Comparison of ENCODE assay signal across 18 cellular contexts in genomic region chr2:201248288-201248844, GRCh38.
DNase-seq lines count a peak whose midpoint lies in the region; ATAC-seq and TF ChIP-seq lines count a peak whose summit lies in the region.
"Had no signal": no experiment of that assay in that cellular context is flagged by ENCODE, and none has a peak within 500 bp of the region (broad histone marks: within the 10 kb centered on the region; RNA-seq: fewer than 3 reads in every experiment).

No MANE protein-coding gene starts in this region.

- H3K79me2 ChIP-seq in DND-41 (ENCODE audit: insufficient read depth, low read length) (peaks cover 57% of the 10 kb centered on the region), KMS-11 (ENCODE audit: insufficient read depth, low read depth) (peaks cover 11% of the 10 kb centered on the region)

- no peak for ATAC-seq in DND-41 (ENCODE audit: insufficient read depth, low read depth)
- peak; percentile 57 for ATAC-seq in GM18867 (IDR thresholded peaks at IDR 0.05; ENCODE audit: unreplicated experiment)
- ATAC-seq in HG03378 (IDR thresholded peaks at IDR 0.05; ENCODE audit: unreplicated experiment) = no peak
- no peak for ATAC-seq in HG02938 (IDR thresholded peaks at IDR 0.05; ENCODE audit: unreplicated experiment)

- H3K4me2 ChIP-seq in DND-41 (ENCODE audit: insufficient read depth, low read length) (no peak overlapping the region), KMS-11 (peak overlapping the region; percentile 19)

- H3K4me1 ChIP-seq in DND-41 (ENCODE audit: insufficient read depth, low read length) = peaks cover 27% of the 10 kb centered on the region
- H3K4me1 ChIP-seq in KMS-11 (ENCODE audit: low read depth, poor library complexity, severe bottlenecking) = peaks cover 58% of the 10 kb centered on the region
- H3K4me1 ChIP-seq: testis had no signal

- DNase-seq in DND-41 = peak; percentile 1
- peak; percentile 38 to 58 for DNase-seq in erythroblast (lab: John Stamatoyannopoulos, UW)
- DNase-seq in cerebellar nuclear complex (lab: John Stamatoyannopoulos, UW) = no peak
- DNase-seq: anterior cingulate cortex; caudate nucleus; head of caudate nucleus; NCI-H1417; NCI-H2081 treated with DMSO at 0.1 percent for 48 hours; NCI-H446; SHP77 treated with DMSO at 0.1 percent for 48 hours; stimulated activated CD4-positive, alpha-beta T cell treated with anti-CD3 and anti-CD28 coated beads, Interleukin-1b, Interleukin-23, amount 100 ng/mL, for 48 hours; testis had no signal

- peaks cover 18% of the 10 kb centered on the region for H3K36me3 ChIP-seq in DND-41 (ENCODE audit: insufficient read depth, low read length)
- H3K36me3 ChIP-seq in KMS-11 (ENCODE audit: insufficient read depth) = no peaks in the 10 kb centered on the region

- H3K9me3 ChIP-seq in DND-41 (ENCODE audit: insufficient read depth, low read length, severe bottlenecking) = peaks cover 4% of the 10 kb centered on the region
- H3K9me3 ChIP-seq: testis had no signal

- no peak for TF ChIP-seq CTCF in DND-41 (IDR thresholded peaks at IDR 0.05; ENCODE audit: borderline replicate concordance, extremely low read depth, low read length, poor library complexity, severe bottlenecking)
- TF ChIP-seq CTCF in KMS-11 (conservative IDR thresholded peaks at IDR 0.05; ENCODE audit: low read depth, low read length) = no peak

- H2AFZ ChIP-seq in DND-41 (ENCODE audit: low read depth, low read length) = no peak overlapping the region
- H2AFZ ChIP-seq in KMS-11 (ENCODE audit: low read depth) = no peak overlapping the region

- TF ChIP-seq POLR2A in erythroblast (IDR thresholded peaks at IDR 0.05; ENCODE audit: low read length) = no peak

- no peaks in the 10 kb centered on the region; the same call in 1 of the 2 replicates for H4K20me1 ChIP-seq in DND-41 (ENCODE audit: insufficient read depth, low read length)
- no peaks in the 10 kb centered on the region for H4K20me1 ChIP-seq in KMS-11 (ENCODE audit: insufficient read depth)

- H3K27ac ChIP-seq in DND-41 (ENCODE audit: low read length) (peak overlapping the region; percentile 44), KMS-11 (0 out of 2 replicates have a peak overlapping the region, but pooled peaks have one; percentile 3)
- H3K27ac ChIP-seq: HL-60, skin epidermis, testis had no signal

- H3K27me3 ChIP-seq in DND-41 (ENCODE audit: insufficient read depth, low read length, poor library complexity) (no peaks in the 10 kb centered on the region), KMS-11 (ENCODE audit: insufficient read depth, low read depth) (no peaks in the 10 kb centered on the region)
- H3K27me3 ChIP-seq: testis had no signal

- no peak overlapping the region for H3K9ac ChIP-seq in DND-41 (ENCODE audit: low read depth, low read length)
- no peak overlapping the region for H3K9ac ChIP-seq in KMS-11

- H3K4me3 ChIP-seq in DND-41 (ENCODE audit: low read depth in 1 of 2, low read length in 2 of 2) = no peak overlapping the region
- H3K4me3 ChIP-seq in KMS-11 (IDR thresholded peaks at IDR 0.05; ENCODE audit: insufficient read depth, low read depth, low read length) = no peak overlapping the region
- H3K4me3 ChIP-seq: skin epidermis, testis had no signal

Comparison
In these comparisons a context has a peak if more than half of its experiments do, and no peak if none do; other contexts are left out.
1. DNase-seq: peak in DND-41 (single experiment) and erythroblast (2 of 2); none in cerebellar nuclear complex (0 of 2).